8 cellular contexts compared by ENCODE assay signal in the genomic region with DNA sequence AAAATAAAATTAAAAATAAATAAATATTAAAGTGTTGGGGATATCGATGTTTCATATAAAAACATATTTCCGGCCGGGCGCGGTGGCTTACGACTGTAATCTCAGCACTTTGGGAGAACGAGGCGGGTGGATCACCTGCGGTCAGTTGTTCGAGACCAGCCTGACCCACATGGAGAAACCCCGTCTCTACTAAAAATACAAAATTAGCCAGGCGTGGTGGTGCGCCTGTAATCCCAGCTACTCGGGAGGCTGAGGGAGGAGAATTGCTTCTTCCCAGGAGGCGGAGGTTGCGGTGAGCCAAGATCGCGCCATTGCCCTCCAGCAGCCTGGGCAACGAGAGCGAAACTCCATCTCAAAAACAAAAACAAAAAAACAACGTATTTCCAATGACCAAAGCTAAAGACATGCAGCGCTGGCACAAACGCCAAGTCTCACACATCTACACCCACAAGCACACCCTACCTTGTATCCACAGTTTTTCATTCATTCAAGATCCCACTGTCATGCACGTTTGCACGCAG. TPM values are rescaled to one million over a fixed set of nuclear protein-coding genes. Genes with fewer than 3 reads are reported as not detected.
DNase-seq lines count a peak whose midpoint lies in the region; ATAC-seq and TF ChIP-seq lines count a peak whose summit lies in the region.

No MANE protein-coding gene starts in this region.

- WGBS in testis, 2 donors: 20 to 33% methylated on average over 25 of the region's 25 CpGs

- DNase-seq in activated CD4-positive, alpha-beta T cell treated with anti-CD3 and anti-CD28 coated beads, Interleukin-2, amount 10 ng/mL, durations not matched to agents 24 days and 14 days: no peak
- no peak for DNase-seq in activated CD4-positive, alpha-beta T cell treated with anti-CD3 and anti-CD28 coated beads, Interleukin-2, amount 50 U/mL, for 48 hours
- DNase-seq in testis (no peak), pons (ENCODE audit: low spot score) (no peak)
- DNase-seq in activated CD4-positive, alpha-beta T cell treated with anti-CD3 and anti-CD28 coated beads for 48 hours: no peak

- TF ChIP-seq CTCF in testis (IDR thresholded peaks at IDR 0.05): no peak

- H3K9me3 ChIP-seq in testis: no peaks in the 10 kb centered on the region

- H3K9me3 Mint-ChIP-seq in activated CD4-positive, alpha-beta T cell treated with anti-CD3 and anti-CD28 coated beads, Interleukin-2, amount 10 ng/mL, durations not matched to agents 24 days and 14 days: peaks cover 16% of the 10 kb centered on the region

- peaks cover 19% of the 10 kb centered on the region for H3K4me1 Mint-ChIP-seq in activated CD4-positive, alpha-beta T cell treated with anti-CD3 and anti-CD28 coated beads, Interleukin-2, amount 10 ng/mL, durations not matched to agents 24 days and 14 days

- H3K27me3 Mint-ChIP-seq in activated CD4-positive, alpha-beta T cell treated with anti-CD3 and anti-CD28 coated beads, Interleukin-2, amount 10 ng/mL, durations not matched to agents 24 days and 14 days: no peaks in the 10 kb centered on the region

- no peaks in the 10 kb centered on the region for H3K27me3 ChIP-seq in layer of hippocampus (ENCODE audit: control insufficient read depth, insufficient read depth, low read length)
- H3K27me3 ChIP-seq in testis: no peaks in the 10 kb centered on the region

- H3K4me3 ChIP-seq in testis: peak overlapping the region; percentile 70 to 92

- peaks cover 7% of the 10 kb centered on the region for H3K4me1 ChIP-seq in testis

- H3K27ac ChIP-seq in angular gyrus (ENCODE audit: low read depth, low read length) (peak overlapping the region; percentile 86), layer of hippocampus (ENCODE audit: low read depth, low read length) (peak overlapping the region; percentile 93), testis (peak overlapping the region; percentile 82 to 85)

- H3K27ac Mint-ChIP-seq in activated CD4-positive, alpha-beta T cell treated with anti-CD3 and anti-CD28 coated beads, Interleukin-2, amount 10 ng/mL, durations not matched to agents 24 days and 14 days: peak overlapping the region; percentile 93

- no peak for ATAC-seq in HG03520 (IDR thresholded peaks at IDR 0.05; ENCODE audit: unreplicated experiment)

- intact Hi-C loops in activated CD4-positive, alpha-beta T cell treated with anti-CD3 and anti-CD28 coated beads, Interleukin-2, amount 10 ng/mL, durations not matched to agents 24 days and 14 days (cut with micrococcal nuclease): loop anchor here (2.0 to 10.0 kb wide), 10 partner anchors 248 to 1352 kb away; partner anchors contain the start of genes OVOL3, POLR2I, TBCB and ZNF383
- intact Hi-C loops in testis (cut with DNase I; ENCODE audit: low total_unique reads): no loop called here

- H3K4me3 Mint-ChIP-seq in activated CD4-positive, alpha-beta T cell treated with anti-CD3 and anti-CD28 coated beads, Interleukin-2, amount 10 ng/mL, durations not matched to agents 24 days and 14 days: peak overlapping the region; percentile 90

- TF ChIP-seq POLR2A in testis (IDR thresholded peaks at IDR 0.05): no peak

- no peaks in the 10 kb centered on the region for H3K36me3 ChIP-seq in testis (ENCODE audit: low read depth, missing control alignments)

- peaks cover 41% of the 10 kb centered on the region for H3K36me3 Mint-ChIP-seq in activated CD4-positive, alpha-beta T cell treated with anti-CD3 and anti-CD28 coated beads, Interleukin-2, amount 10 ng/mL, durations not matched to agents 24 days and 14 days (ENCODE audit: low read depth)

RNA-seq across cellular contexts. Expression of gene ZNF569, which starts 0.9 kb away (rescaled TPM):
- 3.4 and 3.5 TPM in 2 replicates for total RNA-seq in activated CD4-positive, alpha-beta T cell treated with anti-CD3 and anti-CD28 coated beads, Interleukin-2, amount 10 ng/mL, durations not matched to agents 24 days and 14 days
- 10 to 100 TPM; 21.2 to 29.9 TPM for total RNA-seq in testis
- polyA plus RNA-seq in testis (ENCODE audit: insufficient read depth, low read depth, low replicate concordance): 14.4 TPM

RNA-seq across cellular contexts. Expression of gene ZNF570, which starts 2.8 kb away (rescaled TPM):
- 2.2 and 3.6 TPM in 2 replicates for total RNA-seq in activated CD4-positive, alpha-beta T cell treated with anti-CD3 and anti-CD28 coated beads, Interleukin-2, amount 10 ng/mL, durations not matched to agents 24 days and 14 days
- 10 to 100 TPM; 14.3 to 14.6 TPM for total RNA-seq in testis
- 7.3 TPM for polyA plus RNA-seq in testis (ENCODE audit: insufficient read depth, low read depth, low replicate concordance)

RNA-seq across cellular contexts. Expression of gene ZNF793, which starts 40.4 kb away (rescaled TPM):
- 0.69 and 0.72 TPM in 2 replicates for total RNA-seq in activated CD4-positive, alpha-beta T cell treated with anti-CD3 and anti-CD28 coated beads, Interleukin-2, amount 10 ng/mL, durations not matched to agents 24 days and 14 days
- 10 to 100 TPM; 25.6 to 33.5 TPM for total RNA-seq in testis
- 7.3 TPM for polyA plus RNA-seq in testis (ENCODE audit: insufficient read depth, low read depth, low replicate concordance)

Comparison
In these comparisons a context has a peak if more than half of its experiments do, and no peak if none do; other contexts are left out.
1. RNA of gene ZNF793, which starts 40.4 kb away (total RNA-seq): 25.6 to 33.5 TPM in testis; 0.69 to 0.72 TPM in activated CD4-positive, alpha-beta T cell treated with anti-CD3 and anti-CD28 coated beads, Interleukin-2, amount 10 ng/mL, durations not matched to agents 24 days and 14 days; every median in the first group is over 10 times any median in the second.
2. Peak in every context shown above with its lines, with median percentiles within 50 percentile points of each other: H3K27ac ChIP-seq.